ENCODE assay signal across 8 cellular contexts in the genomic region with DNA sequence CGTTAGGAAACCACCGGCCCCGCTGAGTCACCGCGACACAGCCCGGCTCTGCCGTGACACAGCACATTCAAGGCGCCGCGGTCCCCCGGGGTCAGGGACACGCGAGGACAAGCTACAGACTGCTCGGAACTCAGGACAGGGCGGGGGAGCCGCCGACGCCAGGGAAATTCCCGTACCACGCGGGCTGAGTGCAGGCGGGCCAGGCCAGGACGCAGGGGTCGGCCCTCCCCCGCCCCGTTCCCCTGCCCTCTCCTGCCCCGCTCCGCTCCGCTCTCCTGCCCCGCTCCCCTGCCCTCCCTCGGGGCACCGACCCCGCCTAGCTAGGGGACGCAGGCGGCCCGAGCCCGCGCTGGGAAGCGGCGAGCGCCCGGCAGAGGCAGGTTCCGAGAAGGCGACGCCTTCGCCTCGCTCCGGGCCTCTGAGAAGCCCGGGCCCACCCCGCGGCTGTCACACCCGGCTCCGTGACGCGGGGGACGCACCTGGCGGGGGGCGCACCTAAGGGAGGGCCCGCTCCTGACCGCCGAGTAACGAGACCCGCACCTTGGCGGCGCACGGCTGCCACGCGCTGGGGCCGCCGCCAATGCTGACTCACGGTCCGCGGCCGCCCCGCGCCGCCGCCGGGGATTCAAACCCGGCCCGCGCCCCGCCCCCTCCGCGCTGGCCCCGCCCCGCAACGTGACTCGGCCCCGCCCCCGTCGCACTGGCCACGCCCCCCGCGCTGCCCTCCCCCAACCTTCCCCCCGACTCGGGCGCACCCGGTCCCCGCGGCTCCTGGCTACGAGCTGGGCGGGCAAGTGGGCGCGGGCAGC. TPM values are rescaled to one million over a fixed set of nuclear protein-coding genes. Genes with fewer than 3 reads are reported as not detected.
DNase-seq lines count a peak whose midpoint lies in the region; ATAC-seq and TF ChIP-seq lines count a peak whose summit lies in the region.

No MANE protein-coding gene starts in this region.

- peaks cover 16% of the 10 kb centered on the region for H3K4me1 ChIP-seq in HUES6 (ENCODE audit: control insufficient read depth, insufficient read depth, low read length)
- no peaks in the 10 kb centered on the region for H3K4me1 ChIP-seq in rectal smooth muscle tissue (ENCODE audit: control insufficient read depth, insufficient read depth, low read length)
- H3K4me1 ChIP-seq in uterus = peaks cover 0 to 10% of the 10 kb centered on the region in 2 donors

- DNase-seq in NCI-H524 (lab: John Stamatoyannopoulos, UW) = peak; percentile 8 to 35
- no peak for DNase-seq in NCI-H524 treated with DMSO at 0.1 percent for 48 hours (lab: John Stamatoyannopoulos, UW)
- peak; percentile 48 to 69 (median 64) for DNase-seq in T-helper 1 cell
- DNase-seq in amniotic epithelial cell (ENCODE audit: low read depth) = peak; percentile 61
- peak; percentile 91 for DNase-seq in left ventricle myocardium superior
- DNase-seq in uterus = peak; percentile 58 to 66

- peaks cover 20% of the 10 kb centered on the region for H3K36me3 ChIP-seq in HUES6 (ENCODE audit: control insufficient read depth, insufficient read depth, low read length)
- peaks cover 3% of the 10 kb centered on the region for H3K36me3 ChIP-seq in rectal smooth muscle tissue (ENCODE audit: control insufficient read depth, insufficient read depth, low read length)
- no peaks in the 10 kb centered on the region for H3K36me3 ChIP-seq in uterus

- H3K27ac ChIP-seq in HUES6 (ENCODE audit: low read depth, low read length) = peak overlapping the region; percentile 99
- H3K27ac ChIP-seq in rectal smooth muscle tissue (ENCODE audit: low read depth, low read length) = no peak overlapping the region
- H3K27ac ChIP-seq in uterus = peak overlapping the region in 1 of 2 donors; percentile 48

- ATAC-seq in left ventricle myocardium superior = peak; percentile 89

- H3K4me3 ChIP-seq in HUES6 (ENCODE audit: low read depth, low read length) (peak overlapping the region; percentile 86), rectal smooth muscle tissue (ENCODE audit: low read length) (peak overlapping the region; percentile 55), uterus (peak overlapping the region; percentile 23 to 31)

- intact Hi-C loops in left ventricle myocardium superior (cut with micrococcal nuclease) (no loop called here), uterus (cut with DNase I; ENCODE audit: low total_unique reads) (no loop called here)

- H3K27me3 ChIP-seq in HUES6 (ENCODE audit: control insufficient read depth, insufficient read depth, low read length) (no peaks in the 10 kb centered on the region), rectal smooth muscle tissue (ENCODE audit: control insufficient read depth, insufficient read depth, low read length) (no peaks in the 10 kb centered on the region), uterus (no peaks in the 10 kb centered on the region)

- no peak for TF ChIP-seq POLR2A in uterus (IDR thresholded peaks at IDR 0.05)

- no peak for TF ChIP-seq CTCF in uterus (IDR thresholded peaks at IDR 0.05)

- peak overlapping the region; percentile 97 for H3K9ac ChIP-seq in HUES6 (ENCODE audit: low read length)
- no peak overlapping the region for H3K9ac ChIP-seq in rectal smooth muscle tissue (ENCODE audit: low read length)

- no peaks in the 10 kb centered on the region for H3K9me3 ChIP-seq in HUES6 (ENCODE audit: control insufficient read depth, insufficient read depth, low read depth, low read length)
- H3K9me3 ChIP-seq in uterus = no peaks in the 10 kb centered on the region

RNA-seq across cellular contexts. Expression of a gene that starts 27.5 kb away (rescaled TPM):
- total RNA-seq in left ventricle myocardium superior (37.6 TPM), uterus (10 to 100 TPM; 28.4 to 95.9 (median 48.6) TPM)

RNA-seq across cellular contexts. Expression of a gene that starts 27.6 kb away (rescaled TPM):
- 55.9 TPM for total RNA-seq in left ventricle myocardium superior
- 100 to 1,000 TPM in 1 of 4 donors, 10 to 100 TPM in 3; 15.9 to 101 (median 30.8) TPM for total RNA-seq in uterus

RNA-seq across cellular contexts. Expression of a gene that starts 35.2 kb away (rescaled TPM):
- total RNA-seq in left ventricle myocardium superior = 16.4 TPM
- 10 to 100 TPM; 13.5 to 63.3 (median 27.6) TPM for total RNA-seq in uterus

RNA-seq across cellular contexts. Expression of a gene that starts 41.3 kb away (rescaled TPM):
- total RNA-seq in left ventricle myocardium superior (13.3 TPM), uterus (10 to 100 TPM in 3 of 4 donors, 1 to 10 TPM in 1; 8.0 to 90.2 (median 21.4) TPM)

RNA-seq across cellular contexts. Expression of a gene that starts 45.8 kb away (rescaled TPM):
- total RNA-seq in left ventricle myocardium superior = 5.2 TPM
- total RNA-seq in uterus = 1 to 10 TPM in 3 of 4 donors, under 1 TPM in 1; 0.59 to 5.5 (median 3.5) TPM

Comparison
In these comparisons a context has a peak if more than half of its experiments do, and no peak if none do; other contexts are left out.
1. H3K4me3 ChIP-seq: peak in every context shown above with its lines; median percentile 86 in HUES6; 55 in rectal smooth muscle tissue; 27 in uterus.